ENCODE assay signal across 8 cellular contexts in the genomic region with DNA sequence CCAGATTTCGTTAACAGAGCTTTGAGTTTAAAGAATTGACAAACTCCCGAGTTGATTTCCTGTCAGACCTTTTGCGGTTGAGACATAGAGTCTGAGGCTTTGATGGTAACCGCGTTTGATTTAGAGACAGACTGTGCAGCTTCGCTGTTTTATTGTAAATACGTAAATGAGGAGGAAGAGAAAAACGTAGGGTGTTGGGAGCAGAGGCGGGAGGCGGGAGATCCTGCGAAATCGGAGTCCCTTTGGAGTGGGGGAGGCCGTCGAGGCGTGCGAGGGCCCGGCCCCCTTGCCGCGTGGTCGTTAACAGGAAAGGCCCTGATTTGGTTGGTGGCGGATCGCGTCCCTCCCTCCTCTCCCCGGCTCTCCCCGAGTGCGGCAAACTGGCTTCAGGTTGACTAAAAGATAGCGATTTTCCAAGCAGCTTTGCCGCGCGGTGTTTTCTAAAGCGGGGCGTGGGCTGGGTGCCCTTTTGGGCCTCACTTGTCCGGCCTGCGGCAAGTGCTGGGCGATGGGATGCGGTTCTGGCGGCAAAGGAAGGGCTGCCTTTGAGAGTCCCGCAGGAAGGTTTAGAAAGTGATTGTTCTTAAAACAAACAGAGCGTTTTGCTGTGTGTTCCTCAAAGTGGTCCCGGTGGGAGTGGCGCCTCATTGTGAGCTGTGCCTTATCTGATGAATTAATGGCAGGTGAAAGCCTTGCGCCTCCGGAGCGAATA. TPM values are rescaled to one million over a fixed set of nuclear protein-coding genes. Genes with fewer than 3 reads are reported as not detected.
DNase-seq lines count a peak whose midpoint lies in the region; ATAC-seq and TF ChIP-seq lines count a peak whose summit lies in the region.

No MANE protein-coding gene starts in this region.

- intact Hi-C loops in Right ventricle myocardium inferior (cut with DNase I) (no loop called here), cardiac septum (cut with DNase I) (no loop called here), ascending aorta (cut with DNase I) (loop anchor here (2.0 to 10.0 kb wide), 4 partner anchors 123 to 951 kb away; a partner anchor contains a TSS), sigmoid colon (cut with DNase I) (loop anchor here (5.0 kb wide), 2 partner anchors 361 to 1021 kb away; a partner anchor contains a TSS)

- H3K27ac ChIP-seq in SJSA1 (peak overlapping the region; percentile 93), ascending aorta (peak overlapping the region; percentile 92 to 95), sigmoid colon (peak overlapping the region; percentile 88 to 96 (median 92))

- TF ChIP-seq POLR2A in sigmoid colon (IDR thresholded peaks at IDR 0.05) = no peak

- TF ChIP-seq EP300 in sigmoid colon (IDR thresholded peaks at IDR 0.05) = no peak

- H3K9ac ChIP-seq in iPS-15b (ENCODE audit: low read depth, low read length) = no peak overlapping the region

- ATAC-seq in Right ventricle myocardium inferior = no peak
- no peak for ATAC-seq in GM21515 (IDR thresholded peaks at IDR 0.05; ENCODE audit: unreplicated experiment)

- H3K4me3 ChIP-seq in SJSA1 = peak overlapping the region; percentile 75
- peak overlapping the region; percentile 55 to 69 for H3K4me3 ChIP-seq in ascending aorta
- peak overlapping the region; percentile 59 for H3K4me3 ChIP-seq in iPS-15b (ENCODE audit: low read depth, low read length)
- H3K4me3 ChIP-seq in sigmoid colon = peak overlapping the region; percentile 51 to 61 (median 60)

- H3K9me3 ChIP-seq in SJSA1 (replicated peaks) (no peaks in the 10 kb centered on the region), ascending aorta (no peaks in the 10 kb centered on the region), iPS-15b (ENCODE audit: control insufficient read depth, insufficient read depth, low read length) (no peaks in the 10 kb centered on the region), sigmoid colon (no peaks in the 10 kb centered on the region)

- 1% methylated on average over 44 of the region's 44 CpGs for WGBS in sigmoid colon, 2 donors

- no peak for TF ChIP-seq CTCF in ascending aorta (IDR thresholded peaks at IDR 0.05)
- TF ChIP-seq CTCF in sigmoid colon (IDR thresholded peaks at IDR 0.05) = no peak

- H3K27me3 ChIP-seq in SJSA1 (replicated peaks) (no peaks in the 10 kb centered on the region), ascending aorta (no peaks in the 10 kb centered on the region), iPS-15b (ENCODE audit: control insufficient read depth, insufficient read depth, low read length) (peaks cover 28% of the 10 kb centered on the region), sigmoid colon (no peaks in the 10 kb centered on the region)

- 0 out of 2 replicates have a peak, but pooled peaks cover 3% of the 10 kb centered on the region for H3K4me1 ChIP-seq in SJSA1 (replicated peaks)
- peaks cover 0 to 3% of the 10 kb centered on the region in 2 donors for H3K4me1 ChIP-seq in ascending aorta
- H3K4me1 ChIP-seq in iPS-15b (ENCODE audit: control insufficient read depth, insufficient read depth, low read length) = peaks cover 2% of the 10 kb centered on the region
- peaks cover 0 to 18% (median 0%) of the 10 kb centered on the region in 4 donors for H3K4me1 ChIP-seq in sigmoid colon

- DNase-seq in Right ventricle myocardium inferior (ENCODE audit: missing footprints) (peak; percentile 67), cardiac septum (ENCODE audit: low spot score) (no peak), SJSA1 (ENCODE audit: low read depth in 1 of 2, low spot score in 2 of 2) (peak; percentile 48 to 52), ascending aorta (ENCODE audit: low spot score in 2 of 2) (peak in 1 of 2 donors; percentile 75), sigmoid colon (peak; percentile 79), 8988T (no peak)

- H3K36me3 ChIP-seq in SJSA1 (no peaks in the 10 kb centered on the region), ascending aorta (no peaks in the 10 kb centered on the region), iPS-15b (ENCODE audit: control insufficient read depth, insufficient read depth, low read length) (no peaks in the 10 kb centered on the region), sigmoid colon (no peaks in the 10 kb centered on the region)

RNA-seq across cellular contexts. Expression of a gene that starts 0.9 kb away (rescaled TPM):
- total RNA-seq in Right ventricle myocardium inferior (6.7 TPM), cardiac septum (8.2 TPM), ascending aorta (5.7 TPM), sigmoid colon (10 to 100 TPM; 10.7 to 15.3 (median 13.2) TPM)
- 20.7 and 30.5 TPM in 2 replicates for total RNA-seq in SJSA1 (2014; rRNA removed; shearing (Covaris generic))
- 10 to 100 TPM in 1 of 3 donors, 1 to 10 TPM in 2; 2.4 to 10.2 (median 3.9) TPM for polyA plus RNA-seq in sigmoid colon

Comparison
In these comparisons a context has a peak if more than half of its experiments do, and no peak if none do; other contexts are left out.
1. DNase-seq: peak in Right ventricle myocardium inferior (single experiment), SJSA1 (2 of 2) and sigmoid colon (single experiment); none in cardiac septum (single experiment) and 8988T (single experiment).
2. intact Hi-C loops: an anchor here in ascending aorta (2.0 to 10.0 kb wide) and sigmoid colon (5.0 kb wide); none called in Right ventricle myocardium inferior and cardiac septum.
3. Peak in every context shown above with its lines, with median percentiles within 50 percentile points of each other: H3K27ac ChIP-seq and H3K4me3 ChIP-seq.